Comparison of ENCODE assay signal across 8 cellular contexts in the genomic region with DNA sequence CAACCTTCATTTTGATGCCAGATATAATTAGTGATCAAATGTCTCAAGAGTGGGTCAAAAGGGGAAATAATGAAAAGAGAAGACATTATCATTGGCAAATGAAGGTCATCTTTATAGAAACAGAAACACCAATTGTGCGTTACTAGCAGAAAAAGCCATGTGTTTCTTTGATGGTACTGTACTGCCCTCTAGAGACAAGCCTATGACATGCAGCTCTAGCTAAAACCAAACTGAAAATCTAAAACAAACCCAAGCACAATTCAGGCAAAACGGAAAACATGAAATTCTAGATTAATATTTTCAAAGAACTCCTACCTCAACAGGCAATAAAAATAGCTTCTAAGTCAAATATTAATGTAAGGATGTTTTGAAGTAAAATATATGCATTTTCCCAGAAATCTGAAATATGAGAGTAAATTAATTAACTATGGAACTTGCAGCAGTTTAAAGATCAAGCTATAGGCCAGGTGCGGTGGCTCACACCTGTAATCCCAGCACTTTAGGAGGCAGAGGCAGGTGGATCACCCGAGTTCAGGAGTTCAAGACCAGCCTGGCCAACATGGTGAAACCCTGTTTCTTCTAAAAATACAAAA.
DNase-seq lines count a peak whose midpoint lies in the region; ATAC-seq and TF ChIP-seq lines count a peak whose summit lies in the region.

No MANE protein-coding gene starts in this region.

- H3K27me3 ChIP-seq in adrenal gland (no peaks in the 10 kb centered on the region), transverse colon (no peaks in the 10 kb centered on the region)

- H3K36me3 ChIP-seq in adrenal gland (replicated peaks in 1 of 2) (no peaks in the 10 kb centered on the region), transverse colon (no peaks in the 10 kb centered on the region)

- H3K4me3 ChIP-seq in AG09309 (ENCODE audit: control insufficient read depth, low read depth, low read length) (no peak overlapping the region), adrenal gland (no peak overlapping the region), transverse colon (no peak overlapping the region)

- H3K27ac ChIP-seq in adrenal gland (no peak overlapping the region), transverse colon (no peak overlapping the region)

- no peak for TF ChIP-seq POLR2A in adrenal gland (IDR thresholded peaks at IDR 0.05)
- no peak for TF ChIP-seq POLR2A in transverse colon (IDR thresholded peaks at IDR 0.05)

- no peak for TF ChIP-seq EP300 in transverse colon (IDR thresholded peaks at IDR 0.05; ENCODE audit: low read depth)

- H3K4me1 ChIP-seq in adrenal gland (replicated peaks in 1 of 2): no peaks in the 10 kb centered on the region
- H3K4me1 ChIP-seq in transverse colon: no peaks in the 10 kb centered on the region

- peak; percentile 83 for TF ChIP-seq CTCF in AG09309 (IDR thresholded peaks at IDR 0.05; ENCODE audit: control insufficient read depth, insufficient read depth, low read depth, low read length, missing control alignments)
- TF ChIP-seq CTCF in GM12801 (IDR thresholded peaks at IDR 0.05; ENCODE audit: extremely low read depth, insufficient read length): peak; percentile 2
- TF ChIP-seq CTCF in adrenal gland (IDR thresholded peaks at IDR 0.05): peak; percentile 60 to 89 (median 76)
- peak; percentile 46 to 76 (median 69) for TF ChIP-seq CTCF in transverse colon (IDR thresholded peaks at IDR 0.05)

- no peaks in the 10 kb centered on the region for H3K9me3 ChIP-seq in adrenal gland (replicated peaks in 1 of 3)
- H3K9me3 ChIP-seq in transverse colon: no peaks in the 10 kb centered on the region

- WGBS in adrenal gland, 4 donors: 18 to 24% (median 18%) methylated on average over 4 of the region's 4 CpGs
- 16 to 20% methylated on average over 4 of the region's 4 CpGs for WGBS in transverse colon (ENCODE audit: low coverage in 1 of 2), 2 donors

- intact Hi-C loops in adrenal gland (cut with DNase I) (no loop called here), transverse colon (cut with DNase I; ENCODE audit: low total_unique reads) (no loop called here)

- ATAC-seq in HG02759 (IDR thresholded peaks at IDR 0.05; ENCODE audit: unreplicated experiment): peak; percentile 82

- DNase-seq in AG09309 (ENCODE audit: low read depth) (peak; percentile 8), NCI-H2081 (lab: John Stamatoyannopoulos, UW) (peak; percentile 53 to 60), adrenal gland (peak in 3 of 7 donors; percentile 7 to 23 (median 22)), iris pigment epithelial cell (ENCODE audit: low read depth) (peak; percentile 49), transverse colon (no peak), T-helper 9 cell (no peak)

- in situ Hi-C loops in transverse colon (cut with MboI; ENCODE audit: low pct_ligation_motif_present in 1 of 4, low pct_unique_long_range_greater_than_20kb in 1 of 4, low sequenced_read_pairs in 3 of 4): no loop called here

Comparison
In these comparisons a context has a peak if more than half of its experiments do, and no peak if none do; other contexts are left out.
1. DNase-seq: peak in AG09309 (single experiment), NCI-H2081 (2 of 2) and iris pigment epithelial cell (single experiment); none in transverse colon (single experiment) and T-helper 9 cell (single experiment).
2. CTCF ChIP-seq: peak in every context shown above with its lines; median percentile 83 in AG09309; 76 in adrenal gland; 69 in transverse colon; 2 in GM12801.